ENCODE assay signal across 1 cellular context in the genomic region with DNA sequence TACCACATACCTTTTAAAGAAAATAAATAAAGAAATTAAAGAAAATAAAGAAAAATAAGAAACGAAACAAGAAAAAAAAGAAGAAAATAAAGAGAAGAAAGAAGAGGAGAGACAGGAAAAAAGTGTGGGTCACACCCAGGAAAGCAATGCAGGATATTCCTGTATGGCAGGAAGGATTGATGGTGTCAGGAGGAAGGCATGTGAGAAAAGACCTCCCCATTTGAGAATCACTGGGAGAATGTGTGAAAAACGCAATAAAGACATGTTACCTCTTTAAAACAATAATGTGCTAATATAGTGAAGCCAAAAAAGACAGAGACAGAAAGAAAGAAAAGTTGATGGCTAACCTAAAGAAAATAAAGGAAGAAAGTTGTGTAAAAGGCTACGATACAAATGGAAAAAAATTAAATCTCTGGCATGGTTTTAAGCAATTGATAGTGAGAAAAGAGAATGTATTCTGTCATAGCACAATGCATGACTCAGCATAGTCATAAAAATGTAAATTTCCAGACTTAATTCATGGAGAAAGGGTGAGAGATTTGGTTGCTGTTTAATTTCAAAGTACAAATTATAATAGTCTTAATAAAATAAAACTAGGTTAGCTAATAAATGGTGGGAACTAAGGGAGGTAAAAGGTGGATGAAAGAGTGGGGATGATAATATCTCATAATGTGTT.
TF ChIP-seq lines count a peak whose summit lies in the region.

No MANE protein-coding gene starts in this region.

TF ChIP-seq in Ishikawa, 13 proteins besides CTCF, POLR2A, EP300 and RAD21:
- TF ChIP-seq TCF12 (IDR thresholded peaks at IDR 0.05; ENCODE audit: low read depth) = no peak
- TF ChIP-seq REST (IDR thresholded peaks at IDR 0.05; ENCODE audit: low read depth) = no peak
- no peak for TF ChIP-seq CREB1 (IDR thresholded peaks at IDR 0.05; ENCODE audit: low read depth)
- TF ChIP-seq TEAD4 (IDR thresholded peaks at IDR 0.05) = 0 out of 2 replicates have a peak, but pooled peaks have one; percentile 15
- no peak for TF ChIP-seq TAF1 (IDR thresholded peaks at IDR 0.05; ENCODE audit: low read depth)
